ENCODE assay signal across 16 cellular contexts in the genomic region with DNA sequence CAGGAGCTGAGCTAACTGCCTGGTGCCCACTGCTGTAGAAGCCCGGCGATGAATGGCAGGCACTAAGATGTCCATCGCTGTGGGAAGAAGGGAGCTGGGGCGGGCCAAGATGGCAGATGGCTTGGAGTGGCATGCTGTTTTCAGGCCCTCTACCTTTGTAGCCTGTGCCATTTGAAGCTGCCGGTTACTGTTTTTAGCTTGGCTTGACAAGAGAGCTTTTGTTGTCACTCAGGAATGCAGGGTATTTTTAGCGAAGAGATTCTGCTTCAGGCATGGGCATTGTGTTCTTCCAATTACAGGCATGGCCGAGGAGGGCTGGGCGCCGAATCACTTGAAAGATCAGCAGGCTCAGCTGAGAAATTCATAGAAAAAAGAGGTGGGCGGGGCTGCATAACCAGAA.
A peak's percentile ranks its signal among the peaks of the same experiment; 100 is the strongest.
DNase-seq lines count a peak whose midpoint lies in the region; ATAC-seq and TF ChIP-seq lines count a peak whose summit lies in the region.
"Had no signal": no experiment of that assay in that cellular context is flagged by ENCODE, and none has a peak within 500 bp of the region (broad histone marks: within the 10 kb centered on the region; RNA-seq: fewer than 3 reads in every experiment).

No MANE protein-coding gene starts in this region.

- H3K4me1 ChIP-seq in IMR-90 (ENCODE audit: control insufficient read depth, insufficient read depth, low read length) (no peaks in the 10 kb centered on the region), mammary epithelial cell (ENCODE audit: insufficient read depth, low read length) (no peaks in the 10 kb centered on the region), right cardiac atrium (ENCODE audit: control insufficient read depth, insufficient read depth, low read length) (no peaks in the 10 kb centered on the region), PC-9 (replicated peaks; ENCODE audit: insufficient read depth) (no peaks in the 10 kb centered on the region)
- H3K4me1 ChIP-seq: BE2C, tibial artery had no signal

- H3K9ac ChIP-seq in IMR-90 (ENCODE audit: low read depth, low read length) (no peak overlapping the region), mammary epithelial cell (ENCODE audit: insufficient read depth, low read length) (no peak overlapping the region)
- H3K9ac ChIP-seq: SK-N-SH had no signal

- no peak overlapping the region for H2BK15ac ChIP-seq in IMR-90 (ENCODE audit: low read depth, low read length)

- 64% methylated on average over 7 of the region's 10 CpGs; no CpG with 5 or more reads in 1 of the 2 experiments for WGBS in IMR-90 (ENCODE audit: extremely low coverage in 2 of 2, insufficient read length in 1 of 2), 2 experiments
- 8% methylated on average over 6 of the region's 10 CpGs for WGBS in mammary epithelial cell (ENCODE audit: low coverage, missing lambda C conversion rate)
- WGBS in right cardiac atrium: 59% methylated on average over 10 of the region's 10 CpGs

- no peaks in the 10 kb centered on the region for H3K9me2 ChIP-seq in PC-9 (ENCODE audit: insufficient read depth)
- H3K9me2 ChIP-seq: SK-N-SH had no signal

- H3F3A ChIP-seq in PC-9 (ENCODE audit: insufficient read depth, low read depth): no peaks in the 10 kb centered on the region

- no peak overlapping the region for H3K18ac ChIP-seq in IMR-90 (ENCODE audit: low read depth, low read length)

- H3K56ac ChIP-seq in IMR-90 (ENCODE audit: extremely low read depth, insufficient read depth, low read length): no peak overlapping the region

- H3K4me2 ChIP-seq in IMR-90 (ENCODE audit: low read depth, low read length): no peak overlapping the region
- H3K4me2 ChIP-seq in mammary epithelial cell (ENCODE audit: insufficient read depth, low read depth, low read length): peak overlapping the region; percentile 14
- H3K4me2 ChIP-seq in PC-9: no peak overlapping the region
- H3K4me2 ChIP-seq: SK-N-SH had no signal

- no peak overlapping the region for H4K8ac ChIP-seq in IMR-90 (ENCODE audit: low read depth in 2 of 2, low read length in 2 of 2)

- H2BK120ac ChIP-seq in IMR-90 (ENCODE audit: low read depth, low read length): no peak overlapping the region

- H3K4me3 ChIP-seq in IMR-90 (ENCODE audit: insufficient read depth, low read depth, low read length): no peak overlapping the region
- no peak overlapping the region for H3K4me3 ChIP-seq in mammary epithelial cell (replicated peaks in 1 of 3; ENCODE audit: insufficient read depth in 1 of 3, low read depth in 2 of 3, low read length in 3 of 3)
- H3K4me3 ChIP-seq in right cardiac atrium (ENCODE audit: low read length): no peak overlapping the region
- H3K4me3 ChIP-seq in PC-9: no peak overlapping the region
- H3K4me3 ChIP-seq: mucosa of descending colon, tibial artery had no signal

- intact Hi-C loops in IMR-90 (cut with micrococcal nuclease) (no loop called here), mammary epithelial cell (cut with micrococcal nuclease) (no loop called here), right cardiac atrium (cut with DNase I) (no loop called here), PC-9 (cut with micrococcal nuclease; ENCODE audit: unreplicated experiment) (no loop called here)

- TF ChIP-seq RAD21 in IMR-90 (IDR thresholded peaks at IDR 0.05; ENCODE audit: low read length): no peak

- no peaks in the 10 kb centered on the region for H3K79me1 ChIP-seq in IMR-90 (ENCODE audit: low read depth in 1 of 2, low read length in 2 of 2)

- DNase-seq in IMR-90 (no peak), mammary epithelial cell (peak; percentile 10), right cardiac atrium (peak in 2 of 3 donors; percentile 57 to 63), renal cortical epithelial cell (ENCODE audit: low read depth) (peak; percentile 33), PC-9 (no peak), SIG-M5 (lab: John Stamatoyannopoulos, UW) (no peak)
- DNase-seq: activated naive CD8-positive, alpha-beta T cell treated with anti-CD3 and anti-CD28 coated beads, Interleukin-2, amount 50 U/mL, for 24 hours; activated T-cell treated with anti-CD3 and anti-CD28 coated beads, Interleukin-2, amount 50 U/mL, for 48 hours; BE2C; H9; mucosa of descending colon; NCI-H1694; NCI-H524; SK-N-SH; tibial artery had no signal

- no peak overlapping the region for H4K5ac ChIP-seq in IMR-90 (ENCODE audit: low read depth, low read length)

- no peak overlapping the region for H2AK9ac ChIP-seq in IMR-90 (replicated peaks; ENCODE audit: low read depth, low read length, poor library complexity)

- no peak overlapping the region for H3K23ac ChIP-seq in IMR-90 (ENCODE audit: low read depth, low read length)

- POLR2A ChIA-PET in IMR-90 (lab: Charles Lee; ENCODE audit: unreplicated experiment): no interaction called here
- POLR2A ChIA-PET in PC-9 (lab: Charles Lee; ENCODE audit: unreplicated experiment): no interaction called here

- H3K27ac ChIP-seq in IMR-90 (ENCODE audit: insufficient read depth, low read length) (no peak overlapping the region), mammary epithelial cell (ENCODE audit: insufficient read depth, low read depth, low read length) (no peak overlapping the region), right cardiac atrium (ENCODE audit: low read length) (peak overlapping the region; percentile 68), PC-9 (no peak overlapping the region)
- H3K27ac ChIP-seq: tibial artery had no signal

- ATAC-seq in IMR-90 (ENCODE audit: low read depth): no peak
- ATAC-seq in right cardiac atrium: peak; percentile 69 to 74
- ATAC-seq in esophagus mucosa: no peak
- ATAC-seq: activated naive CD8-positive, alpha-beta T cell treated with anti-CD3 and anti-CD28 coated beads, Interleukin-2, amount 50 U/mL, for 24 hours; mucosa of descending colon had no signal

- H2BK5ac ChIP-seq in IMR-90 (ENCODE audit: low read depth, low read length, poor library complexity, severe bottlenecking): no peak overlapping the region

- CTCF ChIA-PET in IMR-90 (lab: Yijun Ruan, JAX) (no interaction called here), mammary epithelial cell (lab: Charles Lee; ENCODE audit: low non-redundant PET) (no interaction called here), PC-9 (lab: Charles Lee) (no interaction called here)

- TF ChIP-seq CTCF in IMR-90 (conservative IDR thresholded peaks at IDR 0.05; ENCODE audit: low read depth, low read length) (no peak), mammary epithelial cell (conservative IDR thresholded peaks at IDR 0.05 in 1 of 2, IDR thresholded peaks at IDR 0.05 in 1 of 2; ENCODE audit: extremely low read depth in 1 of 2, insufficient read depth in 1 of 2, low read depth in 1 of 2, low read length in 2 of 2) (no peak), PC-9 (conservative IDR thresholded peaks at IDR 0.05) (no peak)

- H3K9me3 ChIP-seq in IMR-90 (ENCODE audit: control insufficient read depth, insufficient read depth, low read length) (peaks cover 3% of the 10 kb centered on the region; the same call in 1 of the 2 replicates), mammary epithelial cell (replicated peaks; ENCODE audit: insufficient read depth, low read length) (no peaks in the 10 kb centered on the region), right cardiac atrium (ENCODE audit: control insufficient read depth, low read length) (no peaks in the 10 kb centered on the region), PC-9 (ENCODE audit: insufficient read depth, low read depth) (no peaks in the 10 kb centered on the region)
- H3K9me3 ChIP-seq: BE2C, mucosa of descending colon, SK-N-SH, tibial artery had no signal

- no peak overlapping the region for H2BK20ac ChIP-seq in IMR-90 (ENCODE audit: low read depth, low read length)

- no peaks in the 10 kb centered on the region for H3K27me3 ChIP-seq in IMR-90 (ENCODE audit: control insufficient read depth, insufficient read depth, low read length)
- peaks cover 2% of the 10 kb centered on the region for H3K27me3 ChIP-seq in mammary epithelial cell (ENCODE audit: insufficient read depth, low read length)
- no peaks in the 10 kb centered on the region for H3K27me3 ChIP-seq in right cardiac atrium (ENCODE audit: control insufficient read depth, insufficient read depth)
- H3K27me3 ChIP-seq in PC-9 (ENCODE audit: insufficient read depth, low read depth): no peaks in the 10 kb centered on the region
- H3K27me3 ChIP-seq: BE2C, tibial artery had no signal

- no peak overlapping the region for H2AK5ac ChIP-seq in IMR-90 (ENCODE audit: low read depth, low read length)

- dilution Hi-C loops in IMR-90 (cut with HindIII; ENCODE audit: low sequenced_read_pairs, unreplicated experiment) (no loop called here), mammary epithelial cell (cut with HindIII; ENCODE audit: low sequenced_read_pairs) (loop anchor here (10.0 kb wide), 2 partner anchors 55 to 805 kb away; no protein-coding TSS in a partner anchor)

- no peaks in the 10 kb centered on the region for H3K9me1 ChIP-seq in IMR-90 (ENCODE audit: insufficient read depth, low read length)

- BruUV-seq in IMR-90 (replicated peaks; lab: Mats Ljungman, UMichigan): no TSS peak
- BruUV-seq in mammary epithelial cell (replicated peaks; lab: Mats Ljungman, UMichigan): no TSS peak
- no TSS peak for BruUV-seq in PC-9 (replicated peaks; lab: Mats Ljungman, UMichigan)

- H4K20me1 ChIP-seq in IMR-90 (ENCODE audit: insufficient read depth, low read length) (no peaks in the 10 kb centered on the region), mammary epithelial cell (ENCODE audit: insufficient read depth, low read length) (no peaks in the 10 kb centered on the region), PC-9 (ENCODE audit: insufficient read depth) (no peaks in the 10 kb centered on the region)

- H3K79me2 ChIP-seq in mammary epithelial cell (ENCODE audit: insufficient read depth, low read length) (no peaks in the 10 kb centered on the region), PC-9 (ENCODE audit: low read depth) (no peaks in the 10 kb centered on the region)

- in situ Hi-C loops in IMR-90 (cut with MboI; ENCODE audit: low sequenced_read_pairs) (no loop called here), mammary epithelial cell (cut with MboI; ENCODE audit: low sequenced_read_pairs in 2 of 2) (no loop called here)

- no peak overlapping the region for H3K14ac ChIP-seq in IMR-90 (replicated peaks; ENCODE audit: low read depth, low read length)

- no peak overlapping the region for H4K91ac ChIP-seq in IMR-90 (ENCODE audit: insufficient read depth, low read depth, low read length)

- no peak overlapping the region for H3K4ac ChIP-seq in IMR-90 (ENCODE audit: low read depth, low read length)

- no peak for TF ChIP-seq POLR2A in IMR-90 (IDR thresholded peaks at IDR 0.05; ENCODE audit: low read depth, low read length)

- no peaks in the 10 kb centered on the region for H3K36me3 ChIP-seq in IMR-90 (ENCODE audit: control insufficient read depth, insufficient read depth, low read length)
- H3K36me3 ChIP-seq in mammary epithelial cell (ENCODE audit: insufficient read depth, low read length): no peaks in the 10 kb centered on the region
- no peaks in the 10 kb centered on the region for H3K36me3 ChIP-seq in PC-9 (ENCODE audit: low read depth)
- H3K36me3 ChIP-seq: BE2C, tibial artery had no signal

- H2AFZ ChIP-seq in IMR-90 (replicated peaks; ENCODE audit: low read length, poor library complexity) (peak overlapping the region; percentile 17), mammary epithelial cell (ENCODE audit: low read depth, low read length) (no peak overlapping the region), PC-9 (no peak overlapping the region)

TF ChIP-seq in IMR-90, 13 proteins besides CTCF, POLR2A, EP300 and RAD21 (continues in another document):
- TF ChIP-seq RCOR1 (IDR thresholded peaks at IDR 0.05; ENCODE audit: insufficient replicate concordance, low read length): no peak

Comparison
In these comparisons a context has a peak if more than half of its experiments do, and no peak if none do; other contexts are left out.
1. ATAC-seq: peak in right cardiac atrium (2 of 2); none in IMR-90 (single experiment) and esophagus mucosa (single experiment).
2. DNase-seq: peak in mammary epithelial cell (single experiment), right cardiac atrium (2 of 3) and renal cortical epithelial cell (single experiment); none in IMR-90 (single experiment), PC-9 (0 of 2) and SIG-M5 (single experiment).